In genomic region chr22:43435851-43436535, GRCh38 we compare ENCODE assay signal across 12 cellular contexts. TPM values are rescaled to one million over a fixed set of nuclear protein-coding genes. Genes with fewer than 3 reads are reported as not detected.
DNase-seq lines count a peak whose midpoint lies in the region; ATAC-seq and TF ChIP-seq lines count a peak whose summit lies in the region.
"Had no signal": no experiment of that assay in that cellular context is flagged by ENCODE, and none has a peak within 500 bp of the region (broad histone marks: within the 10 kb centered on the region; RNA-seq: fewer than 3 reads in every experiment).

No MANE protein-coding gene starts in this region.

- no peaks in the 10 kb centered on the region for H4K20me1 ChIP-seq in BLaER1

- peak overlapping the region; percentile 69 for H3K4me2 ChIP-seq in BLaER1

- H3K36me3 ChIP-seq in BLaER1 = no peaks in the 10 kb centered on the region
- H3K36me3 ChIP-seq: upper lobe of left lung had no signal

- peaks cover 47% of the 10 kb centered on the region for H3K4me1 ChIP-seq in BLaER1
- H3K4me1 ChIP-seq: upper lobe of left lung had no signal

- TF ChIP-seq CTCF in dorsolateral prefrontal cortex (IDR thresholded peaks at IDR 0.05 in 54 of 56, conservative IDR thresholded peaks at IDR 0.05 in 2 of 56; ENCODE audit: low read depth in 1 of 56, partially characterized antibody in 56 of 56) = no peak

- no peak overlapping the region for H3K4me3 ChIP-seq in BLaER1
- H3K4me3 ChIP-seq in dorsolateral prefrontal cortex = no peak overlapping the region
- H3K4me3 ChIP-seq: upper lobe of left lung had no signal

- no peak for ATAC-seq in GM19455 (IDR thresholded peaks at IDR 0.05; ENCODE audit: unreplicated experiment)
- no peak for ATAC-seq in HG02840 (IDR thresholded peaks at IDR 0.05; ENCODE audit: low FRiP score, unreplicated experiment)

- H3K27me3 ChIP-seq in BLaER1 (peaks cover 11% of the 10 kb centered on the region; the same call in 1 of the 2 replicates), dorsolateral prefrontal cortex (peaks cover 0 to 11% (median 0%) of the 10 kb centered on the region in 45 donors)
- H3K27me3 ChIP-seq: upper lobe of left lung had no signal

- intact Hi-C loops in dorsolateral prefrontal cortex (cut with DNase I) = no loop called here

- no peaks in the 10 kb centered on the region for H3K9me3 ChIP-seq in BLaER1
- H3K9me3 ChIP-seq: upper lobe of left lung had no signal

- DNase-seq in DMS53 treated with DMSO at 0.1 percent for 48 hours (lab: John Stamatoyannopoulos, UW; ENCODE audit: unreplicated experiment) = peak; percentile 39
- DNase-seq in NCI-H2171 treated with DMSO at 0.1 percent for 48 hours (lab: John Stamatoyannopoulos, UW) = peak; percentile 94
- DNase-seq in dorsolateral prefrontal cortex = peak in 1 of 10 donors; percentile 40
- DNase-seq in AML-193 (lab: John Stamatoyannopoulos, UW) = no peak
- DNase-seq in activated naive CD4-positive, alpha-beta T cell treated with Interleukin-2 at 50 U/mL for 16 hours = no peak
- DNase-seq: activated CD4-positive, alpha-beta memory T cell treated with anti-CD3 and anti-CD28 coated beads for 36 hours; upper lobe of left lung had no signal

- peak overlapping the region; percentile 45; the same call in 1 of the 2 replicates for H3K9ac ChIP-seq in BLaER1

- H3K27ac ChIP-seq in BLaER1 (peak overlapping the region; percentile 39), dorsolateral prefrontal cortex (peak overlapping the region in 45 of 59 donors; percentile 6 to 83 (median 51))
- H3K27ac ChIP-seq: upper lobe of left lung had no signal

RNA-seq across cellular contexts. Expression of gene MPPED1, which starts 24.2 kb away (rescaled TPM):
- total RNA-seq in dorsolateral prefrontal cortex = 100 to 1,000 TPM in 57 of 120 experiments, 10 to 100 TPM in 63; 27.7 to 144 (median 99.1) TPM
- total RNA-seq: activated CD4-positive, alpha-beta memory T cell treated with anti-CD3 and anti-CD28 coated beads for 36 hours; myocyte; pulmonary artery endothelial cell; upper lobe of left lung had no signal

Comparison
In these comparisons a context has a peak if more than half of its experiments do, and no peak if none do; other contexts are left out.
1. DNase-seq: peak in DMS53 treated with DMSO at 0.1 percent for 48 hours (single experiment) and NCI-H2171 treated with DMSO at 0.1 percent for 48 hours (single experiment); none in AML-193 (0 of 2) and activated naive CD4-positive, alpha-beta T cell treated with Interleukin-2 at 50 U/mL for 16 hours (single experiment).